ENCODE assay signal across 13 cellular contexts in genomic region chr6:149395185-149395584, GRCh38.
"Had no signal": no experiment of that assay in that cellular context is flagged by ENCODE, and none has a peak within 500 bp of the region (broad histone marks: within the 10 kb centered on the region; RNA-seq: fewer than 3 reads in every experiment).

No MANE protein-coding gene starts in this region.

- DNase-seq: activated gamma-delta T cell; activated T-cell treated with anti-CD3 and anti-CD28 coated beads for 4 hours; amniotic stem cell; body of pancreas; central memory CD4-positive, alpha-beta T cell; lower lobe of right lung; midbrain; posterior cingulate gyrus; right cardiac atrium; small intestine; SW 1271; tibial artery; uterus had no signal

- ATAC-seq: body of pancreas, lower lobe of right lung, right cardiac atrium had no signal
